Comparison of ENCODE assay signal across 20 cellular contexts in genomic region chr22:33400061-33400840, GRCh38.
A peak's percentile ranks its signal among the peaks of the same experiment; 100 is the strongest.
DNase-seq lines count a peak whose midpoint lies in the region; ATAC-seq and TF ChIP-seq lines count a peak whose summit lies in the region.
"Had no signal": no experiment of that assay in that cellular context is flagged by ENCODE, and none has a peak within 500 bp of the region (broad histone marks: within the 10 kb centered on the region; RNA-seq: fewer than 3 reads in every experiment).

No MANE protein-coding gene starts in this region.

- H3F3A ChIP-seq in PC-3 (ENCODE audit: low read length, unreplicated experiment) (no peaks in the 10 kb centered on the region), SK-N-SH (replicated peaks; ENCODE audit: insufficient read depth) (no peaks in the 10 kb centered on the region)

- DNase-seq in NOMO-1 treated with DMSO at 0.1 percent for 48 hours (lab: John Stamatoyannopoulos, UW; ENCODE audit: unreplicated experiment): peak; percentile 13
- peak; percentile 49 for DNase-seq in kidney epithelial cell (ENCODE audit: low read depth)
- peak; percentile 72 for DNase-seq in renal cortical epithelial cell (ENCODE audit: low read depth)
- no peak for DNase-seq in foreskin fibroblast
- DNase-seq in PC-3: no peak
- DNase-seq in SK-N-SH: no peak
- DNase-seq: Calu3; CD8-positive, alpha-beta T cell; DMS153; GDM1; KG1; NCI-H1105 treated with DMSO at 0.1 percent for 48 hours; NCI-H2029 treated with DMSO at 0.1 percent for 48 hours; NCI-H226; NCI-H510A treated with DMSO at 0.1 percent for 48 hours; NCI-H748 treated with DMSO at 0.1 percent for 48 hours had no signal

- no peak overlapping the region for H3K4me3 ChIP-seq in BLaER1 treated with 17β-estradiol and CSF1 and Interleukin-3, amounts not matched to agents 10 nM and 100 nM
- H3K4me3 ChIP-seq in kidney epithelial cell (ENCODE audit: low read depth, low read length) (no peak overlapping the region), foreskin fibroblast (ENCODE audit: low read depth in 1 of 2, low read length in 2 of 2) (no peak overlapping the region), PC-3 (ENCODE audit: low read length) (no peak overlapping the region), SK-N-SH (ENCODE audit: low read depth in 2 of 2, low read length in 1 of 2) (no peak overlapping the region)
- H3K4me3 ChIP-seq: GM23338, HAP-1 had no signal

- no peaks in the 10 kb centered on the region; a peak in 1 of 22 replicates for H4K20me1 ChIP-seq in BLaER1 treated with 17β-estradiol and CSF1 and Interleukin-3, amounts not matched to agents 10 nM and 100 nM
- H4K20me1 ChIP-seq in PC-3 (ENCODE audit: low read length) (no peaks in the 10 kb centered on the region), SK-N-SH (ENCODE audit: insufficient read depth) (no peaks in the 10 kb centered on the region)

- H3K27ac ChIP-seq in BLaER1 treated with 17β-estradiol and CSF1 and Interleukin-3, amounts not matched to agents 10 nM and 100 nM: peak overlapping the region in 7 of 11 experiments; percentile 22 to 67 (median 42); a peak in 7 of 22 replicates
- no peak overlapping the region for H3K27ac ChIP-seq in PC-3 (ENCODE audit: low read length)
- H3K27ac ChIP-seq in SK-N-SH (ENCODE audit: low read depth in 2 of 2, low read length in 1 of 2): no peak overlapping the region
- H3K27ac ChIP-seq: HL-60 had no signal

- H3K4me2 ChIP-seq in BLaER1 treated with 17β-estradiol and CSF1 and Interleukin-3, amounts not matched to agents 10 nM and 100 nM: peak overlapping the region; percentile 6 to 77 (median 43); a peak in 18 of 22 replicates
- H3K4me2 ChIP-seq in PC-3 (ENCODE audit: low read length) (no peak overlapping the region), SK-N-SH (no peak overlapping the region)
- H3K4me2 ChIP-seq: GM23338 had no signal

- intact Hi-C loops in PC-3 (cut with micrococcal nuclease): no loop called here

- no peak for TF ChIP-seq RAD21 in SK-N-SH (IDR thresholded peaks at IDR 0.05; ENCODE audit: low read length)

- CTCF ChIA-PET in PC-3 (lab: Charles Lee) (no interaction called here), SK-N-SH (lab: Yijun Ruan, JAX) (interaction anchor here (0.6 kb wide), 1 partner anchor 11 kb away, joined by 3 read pairs; no protein-coding TSS in a partner anchor)

- H3K4me1 ChIP-seq in BLaER1 treated with 17β-estradiol and CSF1 and Interleukin-3, amounts not matched to agents 10 nM and 100 nM: peaks cover 12 to 20% (median 14%) of the 10 kb centered on the region in 10 experiments; a peak in 18 of 20 replicates
- H3K4me1 ChIP-seq in PC-3 (ENCODE audit: insufficient read depth, low read length): no peaks in the 10 kb centered on the region
- H3K4me1 ChIP-seq in SK-N-SH (ENCODE audit: control insufficient read depth in 1 of 2, insufficient read depth in 2 of 2, low read depth in 1 of 2, low read length in 1 of 2): no peaks in the 10 kb centered on the region
- H3K4me1 ChIP-seq: HAP-1 had no signal

- peak overlapping the region in 2 of 11 experiments; percentile 30 to 46; a peak in 1 of 22 replicates for H3K9ac ChIP-seq in BLaER1 treated with 17β-estradiol and CSF1 and Interleukin-3, amounts not matched to agents 10 nM and 100 nM
- no peak overlapping the region for H3K9ac ChIP-seq in PC-3 (ENCODE audit: low read length)
- no peak overlapping the region for H3K9ac ChIP-seq in SK-N-SH

- H3K9me2 ChIP-seq in PC-3 (replicated peaks; ENCODE audit: low read length) (no peaks in the 10 kb centered on the region), SK-N-SH (no peaks in the 10 kb centered on the region)

- H3K79me2 ChIP-seq in PC-3 (ENCODE audit: low read length) (no peaks in the 10 kb centered on the region), SK-N-SH (ENCODE audit: insufficient read depth) (no peaks in the 10 kb centered on the region)

- peaks cover 0 to 11% (median 7%) of the 10 kb centered on the region in 11 experiments; a peak in 13 of 22 replicates for H3K9me3 ChIP-seq in BLaER1 treated with 17β-estradiol and CSF1 and Interleukin-3, amounts not matched to agents 10 nM and 100 nM (replicated peaks in 1 of 11)
- no peaks in the 10 kb centered on the region for H3K9me3 ChIP-seq in PC-3 (ENCODE audit: low read length)
- H3K9me3 ChIP-seq in SK-N-SH: no peaks in the 10 kb centered on the region
- H3K9me3 ChIP-seq: HAP-1 had no signal

- no peaks in the 10 kb centered on the region for H3K27me3 ChIP-seq in BLaER1 treated with 17β-estradiol and CSF1 and Interleukin-3, amounts not matched to agents 10 nM and 100 nM
- H3K27me3 ChIP-seq in kidney epithelial cell (ENCODE audit: control insufficient read depth, insufficient read depth, low read length): no peaks in the 10 kb centered on the region
- H3K27me3 ChIP-seq in PC-3 (ENCODE audit: low read length): no peaks in the 10 kb centered on the region
- H3K27me3 ChIP-seq in SK-N-SH (ENCODE audit: insufficient read depth): no peaks in the 10 kb centered on the region

- BruUV-seq in PC-3 (replicated peaks; lab: Mats Ljungman, UMichigan): no TSS peak

- peaks cover 0 to 43% (median 5%) of the 10 kb centered on the region in 11 experiments; a peak in 5 of 22 replicates for H3K36me3 ChIP-seq in BLaER1 treated with 17β-estradiol and CSF1 and Interleukin-3, amounts not matched to agents 10 nM and 100 nM
- H3K36me3 ChIP-seq in kidney epithelial cell (ENCODE audit: control insufficient read depth, insufficient read depth, low read length) (no peaks in the 10 kb centered on the region), PC-3 (ENCODE audit: low read depth, low read length) (no peaks in the 10 kb centered on the region), SK-N-SH (replicated peaks in 1 of 2; ENCODE audit: control insufficient read depth in 1 of 2, insufficient read depth in 2 of 2, low read length in 1 of 2) (no peaks in the 10 kb centered on the region)
- H3K36me3 ChIP-seq: HAP-1 had no signal

- POLR2A ChIA-PET in PC-3 (lab: Charles Lee; ENCODE audit: unreplicated experiment): no interaction called here
- POLR2A ChIA-PET in SK-N-SH (lab: Yijun Ruan, JAX): no interaction called here

- no peak for ATAC-seq in PC-3
- ATAC-seq: CD8-positive, alpha-beta T cell; GM23338 had no signal

- TF ChIP-seq EP300 in SK-N-SH (IDR thresholded peaks at IDR 0.05; ENCODE audit: borderline replicate concordance in 1 of 2, low read depth in 1 of 2, low read length in 1 of 2): no peak

- 67% methylated on average over 9 of the region's 9 CpGs for WGBS in SK-N-SH (ENCODE audit: low lambda C conversion rate)

- TF ChIP-seq CTCF in kidney epithelial cell (IDR thresholded peaks at IDR 0.05; ENCODE audit: insufficient read depth, low read length, poor library complexity, severe bottlenecking): peak; percentile 11
- no peak for TF ChIP-seq CTCF in foreskin fibroblast (IDR thresholded peaks at IDR 0.05; ENCODE audit: low read depth, low read length)
- TF ChIP-seq CTCF in PC-3 (conservative IDR thresholded peaks at IDR 0.05; ENCODE audit: low read depth, low read length): no peak
- no peak for TF ChIP-seq CTCF in SK-N-SH (IDR thresholded peaks at IDR 0.05)

- H2AFZ ChIP-seq in PC-3 (ENCODE audit: low read length) (no peak overlapping the region), SK-N-SH (ENCODE audit: low read depth) (no peak overlapping the region)
- H2AFZ ChIP-seq: GM23338 had no signal

TF ChIP-seq in SK-N-SH, 30 proteins besides CTCF, POLR2A, EP300 and RAD21:
- TF ChIP-seq USF1 (IDR thresholded peaks at IDR 0.05; ENCODE audit: borderline replicate concordance, low read depth): no peak
- TF ChIP-seq GABPA (IDR thresholded peaks at IDR 0.05; ENCODE audit: low read depth): no peak
- TF ChIP-seq, protein P1, sequence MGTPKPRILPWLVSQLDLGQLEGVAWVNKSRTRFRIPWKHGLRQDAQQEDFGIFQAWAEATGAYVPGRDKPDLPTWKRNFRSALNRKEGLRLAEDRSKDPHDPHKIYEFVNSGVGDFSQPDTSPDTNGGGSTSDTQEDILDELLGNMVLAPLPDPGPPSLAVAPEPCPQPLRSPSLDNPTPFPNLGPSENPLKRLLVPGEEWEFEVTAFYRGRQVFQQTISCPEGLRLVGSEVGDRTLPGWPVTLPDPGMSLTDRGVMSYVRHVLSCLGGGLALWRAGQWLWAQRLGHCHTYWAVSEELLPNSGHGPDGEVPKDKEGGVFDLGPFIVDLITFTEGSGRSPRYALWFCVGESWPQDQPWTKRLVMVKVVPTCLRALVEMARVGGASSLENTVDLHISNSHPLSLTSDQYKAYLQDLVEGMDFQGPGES (IDR thresholded peaks at IDR 0.05; ENCODE audit: low read depth, low read length): no peak
- no peak for TF ChIP-seq NFIC (IDR thresholded peaks at IDR 0.05; ENCODE audit: borderline replicate concordance)
- TF ChIP-seq TCF12 (IDR thresholded peaks at IDR 0.05): no peak
- TF ChIP-seq POLR2AphosphoS5 (IDR thresholded peaks at IDR 0.05; ENCODE audit: low read depth, low read length): no peak
- TF ChIP-seq SIN3A (IDR thresholded peaks at IDR 0.05; ENCODE audit: borderline replicate concordance, low read depth, low read length): no peak
- TF ChIP-seq FOXJ3 (CRISPR knock-in tag; IDR thresholded peaks at IDR 0.05): no peak

Comparison
In these comparisons a context has a peak if more than half of its experiments do, and no peak if none do; other contexts are left out.
1. H3K27ac ChIP-seq: peak in BLaER1 treated with 17β-estradiol and CSF1 and Interleukin-3, amounts not matched to agents 10 nM and 100 nM (7 of 11); none in PC-3 (single experiment) and SK-N-SH (0 of 2).
2. H3K4me2 ChIP-seq: peak in BLaER1 treated with 17β-estradiol and CSF1 and Interleukin-3, amounts not matched to agents 10 nM and 100 nM (11 of 11); none in PC-3 (single experiment) and SK-N-SH (single experiment).
3. DNase-seq: peak in NOMO-1 treated with DMSO at 0.1 percent for 48 hours (single experiment), kidney epithelial cell (single experiment) and renal cortical epithelial cell (single experiment); none in foreskin fibroblast (0 of 2), PC-3 (single experiment) and SK-N-SH (single experiment).